1 cellular context compared by ENCODE assay signal in the genomic region with DNA sequence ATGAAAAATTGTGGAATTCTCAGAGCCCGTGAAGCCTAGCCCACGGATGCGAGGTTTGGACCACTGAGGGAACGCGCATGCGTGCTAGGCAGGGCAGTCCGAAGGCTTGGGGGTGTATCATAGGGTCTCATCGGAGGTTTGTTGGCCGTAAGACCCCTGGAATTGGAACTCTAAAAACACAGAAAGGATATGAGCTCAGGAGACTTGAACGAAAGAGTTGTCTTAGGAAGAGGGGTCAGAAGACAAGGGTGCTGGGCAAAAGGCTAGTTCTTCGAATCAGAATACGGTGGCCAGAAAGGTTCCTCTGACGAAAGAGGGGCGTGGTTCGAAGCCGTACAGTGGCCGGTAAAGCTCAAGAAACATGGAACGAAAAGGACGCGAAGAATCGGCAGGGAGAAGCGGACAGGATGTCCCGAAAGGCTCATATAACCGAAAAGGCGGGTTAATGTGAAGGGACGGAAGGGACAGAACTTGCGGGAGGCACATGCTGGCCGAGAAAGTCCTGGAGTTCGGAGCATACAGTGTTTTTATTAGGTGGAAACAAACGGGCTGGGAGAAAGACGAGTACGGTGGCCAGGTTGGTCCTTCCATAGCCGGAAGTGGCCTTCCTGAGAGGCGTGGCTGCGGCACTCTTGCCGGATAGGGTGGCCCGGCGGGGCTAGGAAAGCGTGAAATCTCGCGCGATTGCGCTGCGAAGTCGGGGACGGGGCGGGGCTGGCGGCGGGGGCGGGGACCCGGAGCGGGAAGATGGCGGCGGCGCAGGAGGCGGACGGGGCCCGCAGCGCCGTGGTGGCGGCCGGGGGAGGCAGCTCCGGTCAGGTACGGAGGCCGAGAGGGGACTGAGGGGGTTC.
TF ChIP-seq lines count a peak whose summit lies in the region.

A gene with protein sequence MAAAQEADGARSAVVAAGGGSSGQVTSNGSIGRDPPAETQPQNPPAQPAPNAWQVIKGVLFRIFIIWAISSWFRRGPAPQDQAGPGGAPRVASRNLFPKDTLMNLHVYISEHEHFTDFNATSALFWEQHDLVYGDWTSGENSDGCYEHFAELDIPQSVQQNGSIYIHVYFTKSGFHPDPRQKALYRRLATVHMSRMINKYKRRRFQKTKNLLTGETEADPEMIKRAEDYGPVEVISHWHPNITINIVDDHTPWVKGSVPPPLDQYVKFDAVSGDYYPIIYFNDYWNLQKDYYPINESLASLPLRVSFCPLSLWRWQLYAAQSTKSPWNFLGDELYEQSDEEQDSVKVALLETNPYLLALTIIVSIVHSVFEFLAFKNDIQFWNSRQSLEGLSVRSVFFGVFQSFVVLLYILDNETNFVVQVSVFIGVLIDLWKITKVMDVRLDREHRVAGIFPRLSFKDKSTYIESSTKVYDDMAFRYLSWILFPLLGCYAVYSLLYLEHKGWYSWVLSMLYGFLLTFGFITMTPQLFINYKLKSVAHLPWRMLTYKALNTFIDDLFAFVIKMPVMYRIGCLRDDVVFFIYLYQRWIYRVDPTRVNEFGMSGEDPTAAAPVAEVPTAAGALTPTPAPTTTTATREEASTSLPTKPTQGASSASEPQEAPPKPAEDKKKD (plus strand): TSS at position 732 of the 851 bp plus-strand sequence. CDS start 16 bp downstream, at position 748.

TF ChIP-seq in HepG2, 621 proteins besides CTCF, POLR2A, EP300 and RAD21 (continued from another document and continues in another):
- TF ChIP-seq GABPA (IDR thresholded peaks at IDR 0.05; ENCODE audit: low read depth, low read length): peak; percentile 70
- TF ChIP-seq GABPA (CRISPR knock-in tag; IDR thresholded peaks at IDR 0.05; ENCODE audit: low read depth): peak; percentile 91
- TF ChIP-seq FOXC1 (CRISPR knock-in tag; IDR thresholded peaks at IDR 0.05; ENCODE audit: borderline replicate concordance): peak; percentile 68; the same call in 1 of the 2 replicates
- no peak for TF ChIP-seq RBM22 (optimal IDR thresholded peaks at IDR 0.05; ENCODE audit: low read length)
- TF ChIP-seq YEATS2 (CRISPR knock-in tag; IDR thresholded peaks at IDR 0.05; ENCODE audit: borderline replicate concordance): peak; percentile 75; the same call in 1 of the 2 replicates
- TF ChIP-seq THAP11 (CRISPR knock-in tag; IDR thresholded peaks at IDR 0.05): peak; percentile 93
- peak; percentile 63 for TF ChIP-seq ZNF781 (CRISPR knock-in tag; IDR thresholded peaks at IDR 0.05; ENCODE audit: borderline replicate concordance, not compliant biosample characterization)
- no peak for TF ChIP-seq ZBTB1 (CRISPR knock-in tag; IDR thresholded peaks at IDR 0.05; ENCODE audit: borderline replicate concordance)
- no peak for TF ChIP-seq ZNF124 (CRISPR knock-in tag; IDR thresholded peaks at IDR 0.05)
- no peak for TF ChIP-seq ZNF207 (IDR thresholded peaks at IDR 0.05; ENCODE audit: borderline replicate concordance)
- TF ChIP-seq, protein P1, sequence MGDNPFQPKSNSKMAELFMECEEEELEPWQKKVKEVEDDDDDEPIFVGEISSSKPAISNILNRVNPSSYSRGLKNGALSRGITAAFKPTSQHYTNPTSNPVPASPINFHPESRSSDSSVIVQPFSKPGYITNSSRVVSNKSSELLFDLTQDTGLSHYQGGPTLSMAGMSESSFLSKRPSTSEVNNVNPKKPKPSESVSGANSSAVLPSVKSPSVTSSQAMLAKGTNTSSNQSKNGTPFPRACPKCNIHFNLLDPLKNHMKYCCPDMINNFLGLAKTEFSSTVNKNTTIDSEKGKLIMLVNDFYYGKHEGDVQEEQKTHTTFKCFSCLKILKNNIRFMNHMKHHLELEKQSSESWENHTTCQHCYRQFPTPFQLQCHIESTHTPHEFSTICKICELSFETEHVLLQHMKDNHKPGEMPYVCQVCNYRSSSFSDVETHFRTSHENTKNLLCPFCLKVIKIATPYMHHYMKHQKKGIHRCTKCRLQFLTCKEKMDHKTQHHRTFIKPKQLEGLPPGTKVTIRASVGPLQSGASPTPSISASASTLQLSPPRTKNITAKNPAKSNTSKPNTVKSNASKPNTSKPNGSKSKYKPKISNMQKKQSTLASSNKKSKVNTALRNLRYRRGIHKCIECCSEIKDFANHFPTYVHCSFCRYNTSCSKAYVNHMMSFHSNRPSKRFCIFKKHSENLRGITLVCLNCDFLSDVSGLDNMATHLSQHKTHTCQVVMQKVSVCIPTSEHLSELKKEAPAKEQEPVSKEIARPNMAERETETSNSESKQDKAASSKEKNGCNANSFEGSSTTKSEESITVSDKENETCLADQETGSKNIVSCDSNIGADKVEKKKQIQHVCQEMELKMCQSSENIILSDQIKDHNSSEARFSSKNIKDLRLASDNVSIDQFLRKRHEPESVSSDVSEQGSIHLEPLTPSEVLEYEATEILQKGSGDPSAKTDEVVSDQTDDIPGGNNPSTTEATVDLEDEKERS (CRISPR knock-in tag; IDR thresholded peaks at IDR 0.05): 0 out of 2 replicates have a peak, but pooled peaks have one; percentile 17
- no peak for TF ChIP-seq MYNN (CRISPR knock-in tag; IDR thresholded peaks at IDR 0.05; ENCODE audit: low read depth)
- 0 out of 2 replicates have a peak, but pooled peaks have one; percentile 31 for TF ChIP-seq ZNF343 (CRISPR knock-in tag; IDR thresholded peaks at IDR 0.05)
- TF ChIP-seq, protein P2, sequence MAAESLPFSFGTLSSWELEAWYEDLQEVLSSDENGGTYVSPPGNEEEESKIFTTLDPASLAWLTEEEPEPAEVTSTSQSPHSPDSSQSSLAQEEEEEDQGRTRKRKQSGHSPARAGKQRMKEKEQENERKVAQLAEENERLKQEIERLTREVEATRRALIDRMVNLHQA (CRISPR knock-in tag; IDR thresholded peaks at IDR 0.05): no peak
- TF ChIP-seq, protein P3, sequence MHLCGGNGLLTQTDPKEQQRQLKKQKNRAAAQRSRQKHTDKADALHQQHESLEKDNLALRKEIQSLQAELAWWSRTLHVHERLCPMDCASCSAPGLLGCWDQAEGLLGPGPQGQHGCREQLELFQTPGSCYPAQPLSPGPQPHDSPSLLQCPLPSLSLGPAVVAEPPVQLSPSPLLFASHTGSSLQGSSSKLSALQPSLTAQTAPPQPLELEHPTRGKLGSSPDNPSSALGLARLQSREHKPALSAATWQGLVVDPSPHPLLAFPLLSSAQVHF (CRISPR knock-in tag; IDR thresholded peaks at IDR 0.05): no peak
- TF ChIP-seq, protein P4, sequence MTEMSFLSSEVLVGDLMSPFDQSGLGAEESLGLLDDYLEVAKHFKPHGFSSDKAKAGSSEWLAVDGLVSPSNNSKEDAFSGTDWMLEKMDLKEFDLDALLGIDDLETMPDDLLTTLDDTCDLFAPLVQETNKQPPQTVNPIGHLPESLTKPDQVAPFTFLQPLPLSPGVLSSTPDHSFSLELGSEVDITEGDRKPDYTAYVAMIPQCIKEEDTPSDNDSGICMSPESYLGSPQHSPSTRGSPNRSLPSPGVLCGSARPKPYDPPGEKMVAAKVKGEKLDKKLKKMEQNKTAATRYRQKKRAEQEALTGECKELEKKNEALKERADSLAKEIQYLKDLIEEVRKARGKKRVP (CRISPR knock-in tag; IDR thresholded peaks at IDR 0.05): no peak; a peak in 1 of 4 replicates
- TF ChIP-seq, protein P5, sequence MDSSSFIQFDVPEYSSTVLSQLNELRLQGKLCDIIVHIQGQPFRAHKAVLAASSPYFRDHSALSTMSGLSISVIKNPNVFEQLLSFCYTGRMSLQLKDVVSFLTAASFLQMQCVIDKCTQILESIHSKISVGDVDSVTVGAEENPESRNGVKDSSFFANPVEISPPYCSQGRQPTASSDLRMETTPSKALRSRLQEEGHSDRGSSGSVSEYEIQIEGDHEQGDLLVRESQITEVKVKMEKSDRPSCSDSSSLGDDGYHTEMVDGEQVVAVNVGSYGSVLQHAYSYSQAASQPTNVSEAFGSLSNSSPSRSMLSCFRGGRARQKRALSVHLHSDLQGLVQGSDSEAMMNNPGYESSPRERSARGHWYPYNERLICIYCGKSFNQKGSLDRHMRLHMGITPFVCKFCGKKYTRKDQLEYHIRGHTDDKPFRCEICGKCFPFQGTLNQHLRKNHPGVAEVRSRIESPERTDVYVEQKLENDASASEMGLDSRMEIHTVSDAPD (CRISPR knock-in tag; IDR thresholded peaks at IDR 0.05): 0 out of 2 replicates have a peak, but pooled peaks have one; percentile 50
- TF ChIP-seq GATA4 (IDR thresholded peaks at IDR 0.05; ENCODE audit: borderline replicate concordance, low read depth): no peak
- no peak for TF ChIP-seq GFI1 (CRISPR knock-in tag; IDR thresholded peaks at IDR 0.05; ENCODE audit: borderline replicate concordance)
- TF ChIP-seq HHEX (CRISPR knock-in tag; IDR thresholded peaks at IDR 0.05): no peak
- TF ChIP-seq, protein P6, sequence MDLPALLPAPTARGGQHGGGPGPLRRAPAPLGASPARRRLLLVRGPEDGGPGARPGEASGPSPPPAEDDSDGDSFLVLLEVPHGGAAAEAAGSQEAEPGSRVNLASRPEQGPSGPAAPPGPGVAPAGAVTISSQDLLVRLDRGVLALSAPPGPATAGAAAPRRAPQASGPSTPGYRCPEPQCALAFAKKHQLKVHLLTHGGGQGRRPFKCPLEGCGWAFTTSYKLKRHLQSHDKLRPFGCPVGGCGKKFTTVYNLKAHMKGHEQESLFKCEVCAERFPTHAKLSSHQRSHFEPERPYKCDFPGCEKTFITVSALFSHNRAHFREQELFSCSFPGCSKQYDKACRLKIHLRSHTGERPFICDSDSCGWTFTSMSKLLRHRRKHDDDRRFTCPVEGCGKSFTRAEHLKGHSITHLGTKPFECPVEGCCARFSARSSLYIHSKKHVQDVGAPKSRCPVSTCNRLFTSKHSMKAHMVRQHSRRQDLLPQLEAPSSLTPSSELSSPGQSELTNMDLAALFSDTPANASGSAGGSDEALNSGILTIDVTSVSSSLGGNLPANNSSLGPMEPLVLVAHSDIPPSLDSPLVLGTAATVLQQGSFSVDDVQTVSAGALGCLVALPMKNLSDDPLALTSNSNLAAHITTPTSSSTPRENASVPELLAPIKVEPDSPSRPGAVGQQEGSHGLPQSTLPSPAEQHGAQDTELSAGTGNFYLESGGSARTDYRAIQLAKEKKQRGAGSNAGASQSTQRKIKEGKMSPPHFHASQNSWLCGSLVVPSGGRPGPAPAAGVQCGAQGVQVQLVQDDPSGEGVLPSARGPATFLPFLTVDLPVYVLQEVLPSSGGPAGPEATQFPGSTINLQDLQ (CRISPR knock-in tag; IDR thresholded peaks at IDR 0.05): peak; percentile 78; the same call in 1 of the 2 replicates
- no peak for TF ChIP-seq ZNF839 (CRISPR knock-in tag; IDR thresholded peaks at IDR 0.05; ENCODE audit: borderline replicate concordance)
- no peak for TF ChIP-seq PLRG1 (conservative IDR thresholded peaks at IDR 0.05)
- TF ChIP-seq POLR2G (IDR thresholded peaks at IDR 0.05; ENCODE audit: low read depth, low read length): peak; percentile 94
- no peak for TF ChIP-seq MTA3 (CRISPR knock-in tag; IDR thresholded peaks at IDR 0.05)
- peak; percentile 98 for TF ChIP-seq KDM5A (IDR thresholded peaks at IDR 0.05; ENCODE audit: borderline replicate concordance, low read length)
- TF ChIP-seq, protein P7, sequence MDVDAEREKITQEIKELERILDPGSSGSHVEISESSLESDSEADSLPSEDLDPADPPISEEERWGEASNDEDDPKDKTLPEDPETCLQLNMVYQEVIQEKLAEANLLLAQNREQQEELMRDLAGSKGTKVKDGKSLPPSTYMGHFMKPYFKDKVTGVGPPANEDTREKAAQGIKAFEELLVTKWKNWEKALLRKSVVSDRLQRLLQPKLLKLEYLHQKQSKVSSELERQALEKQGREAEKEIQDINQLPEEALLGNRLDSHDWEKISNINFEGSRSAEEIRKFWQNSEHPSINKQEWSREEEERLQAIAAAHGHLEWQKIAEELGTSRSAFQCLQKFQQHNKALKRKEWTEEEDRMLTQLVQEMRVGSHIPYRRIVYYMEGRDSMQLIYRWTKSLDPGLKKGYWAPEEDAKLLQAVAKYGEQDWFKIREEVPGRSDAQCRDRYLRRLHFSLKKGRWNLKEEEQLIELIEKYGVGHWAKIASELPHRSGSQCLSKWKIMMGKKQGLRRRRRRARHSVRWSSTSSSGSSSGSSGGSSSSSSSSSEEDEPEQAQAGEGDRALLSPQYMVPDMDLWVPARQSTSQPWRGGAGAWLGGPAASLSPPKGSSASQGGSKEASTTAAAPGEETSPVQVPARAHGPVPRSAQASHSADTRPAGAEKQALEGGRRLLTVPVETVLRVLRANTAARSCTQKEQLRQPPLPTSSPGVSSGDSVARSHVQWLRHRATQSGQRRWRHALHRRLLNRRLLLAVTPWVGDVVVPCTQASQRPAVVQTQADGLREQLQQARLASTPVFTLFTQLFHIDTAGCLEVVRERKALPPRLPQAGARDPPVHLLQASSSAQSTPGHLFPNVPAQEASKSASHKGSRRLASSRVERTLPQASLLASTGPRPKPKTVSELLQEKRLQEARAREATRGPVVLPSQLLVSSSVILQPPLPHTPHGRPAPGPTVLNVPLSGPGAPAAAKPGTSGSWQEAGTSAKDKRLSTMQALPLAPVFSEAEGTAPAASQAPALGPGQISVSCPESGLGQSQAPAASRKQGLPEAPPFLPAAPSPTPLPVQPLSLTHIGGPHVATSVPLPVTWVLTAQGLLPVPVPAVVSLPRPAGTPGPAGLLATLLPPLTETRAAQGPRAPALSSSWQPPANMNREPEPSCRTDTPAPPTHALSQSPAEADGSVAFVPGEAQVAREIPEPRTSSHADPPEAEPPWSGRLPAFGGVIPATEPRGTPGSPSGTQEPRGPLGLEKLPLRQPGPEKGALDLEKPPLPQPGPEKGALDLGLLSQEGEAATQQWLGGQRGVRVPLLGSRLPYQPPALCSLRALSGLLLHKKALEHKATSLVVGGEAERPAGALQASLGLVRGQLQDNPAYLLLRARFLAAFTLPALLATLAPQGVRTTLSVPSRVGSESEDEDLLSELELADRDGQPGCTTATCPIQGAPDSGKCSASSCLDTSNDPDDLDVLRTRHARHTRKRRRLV (CRISPR knock-in tag; IDR thresholded peaks at IDR 0.05): peak; percentile 91
- no peak for TF ChIP-seq ZNF547 (CRISPR knock-in tag; IDR thresholded peaks at IDR 0.05)
- TF ChIP-seq TBX3 (IDR thresholded peaks at IDR 0.05; ENCODE audit: borderline replicate concordance): peak; percentile 18; the same call in 1 of the 2 replicates
- TF ChIP-seq, protein P8, sequence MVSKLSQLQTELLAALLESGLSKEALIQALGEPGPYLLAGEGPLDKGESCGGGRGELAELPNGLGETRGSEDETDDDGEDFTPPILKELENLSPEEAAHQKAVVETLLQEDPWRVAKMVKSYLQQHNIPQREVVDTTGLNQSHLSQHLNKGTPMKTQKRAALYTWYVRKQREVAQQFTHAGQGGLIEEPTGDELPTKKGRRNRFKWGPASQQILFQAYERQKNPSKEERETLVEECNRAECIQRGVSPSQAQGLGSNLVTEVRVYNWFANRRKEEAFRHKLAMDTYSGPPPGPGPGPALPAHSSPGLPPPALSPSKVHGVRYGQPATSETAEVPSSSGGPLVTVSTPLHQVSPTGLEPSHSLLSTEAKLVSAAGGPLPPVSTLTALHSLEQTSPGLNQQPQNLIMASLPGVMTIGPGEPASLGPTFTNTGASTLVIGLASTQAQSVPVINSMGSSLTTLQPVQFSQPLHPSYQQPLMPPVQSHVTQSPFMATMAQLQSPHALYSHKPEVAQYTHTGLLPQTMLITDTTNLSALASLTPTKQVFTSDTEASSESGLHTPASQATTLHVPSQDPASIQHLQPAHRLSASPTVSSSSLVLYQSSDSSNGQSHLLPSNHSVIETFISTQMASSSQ (IDR thresholded peaks at IDR 0.05; ENCODE audit: low read depth): peak; percentile 10; the same call in 1 of the 2 replicates
- TF ChIP-seq, protein P8 (CRISPR knock-in tag; IDR thresholded peaks at IDR 0.05; ENCODE audit: borderline replicate concordance): no peak
